ENCODE assay signal across 9 cellular contexts in genomic region chr4:184408021-184408710, GRCh38.
DNase-seq lines count a peak whose midpoint lies in the region; ATAC-seq and TF ChIP-seq lines count a peak whose summit lies in the region.
"Had no signal": no experiment of that assay in that cellular context is flagged by ENCODE, and none has a peak within 500 bp of the region (broad histone marks: within the 10 kb centered on the region; RNA-seq: fewer than 3 reads in every experiment).

No MANE protein-coding gene starts in this region.

- no peaks in the 10 kb centered on the region for H3K9me3 ChIP-seq in upper lobe of right lung

- no peak for DNase-seq in activated T-cell treated with anti-CD3 and anti-CD28 coated beads, Interleukin-2, amount 50 U/mL, for 24 hours
- DNase-seq in activated T-cell treated with anti-CD3 and anti-CD28 coated beads, Interleukin-2, amount 50 U/mL, for 1 hour, result no peak
- DNase-seq in fibroblast of villous mesenchyme (ENCODE audit: low read depth) (peak; percentile 62), upper lobe of right lung (no peak), NCI-H345 (lab: John Stamatoyannopoulos, UW) (no peak)
- no peak for DNase-seq in stimulated activated naive B cell treated with anti-CD40 and anti-IgM and Interleukin-4, amounts not matched to agents 10 μg/mL and 1 μg/mL and 100 μg/mL, for 72 hours
- DNase-seq in central memory CD4-positive, alpha-beta T cell, result no peak

- peaks cover 64% of the 10 kb centered on the region for H3K36me3 ChIP-seq in upper lobe of right lung

- H3K4me3 ChIP-seq in fibroblast of villous mesenchyme (ENCODE audit: low read depth, low read length) (no peak overlapping the region), upper lobe of right lung (no peak overlapping the region)

- intact Hi-C loops in upper lobe of right lung (cut with DNase I), result no loop called here

- no peak overlapping the region for H3K4me3 Mint-ChIP-seq in activated T-cell treated with anti-CD3 and anti-CD28 coated beads, Interleukin-2, amount 50 U/mL, for 24 hours
- H3K4me3 Mint-ChIP-seq in activated T-helper 17 cell treated with anti-CD3 and anti-CD28 coated beads, Interleukin-2, amount 50 U/mL, for 72 hours, result peak overlapping the region; percentile 49
- peak overlapping the region; percentile 46 to 52 for H3K4me3 Mint-ChIP-seq in stimulated activated naive B cell treated with anti-CD40 and anti-IgM and Interleukin-4, amounts not matched to agents 10 μg/mL and 1 μg/mL and 100 μg/mL, for 72 hours

- no peaks in the 10 kb centered on the region for H3K9me3 Mint-ChIP-seq in activated T-cell treated with anti-CD3 and anti-CD28 coated beads, Interleukin-2, amount 50 U/mL, for 24 hours
- H3K9me3 Mint-ChIP-seq in activated T-helper 17 cell treated with anti-CD3 and anti-CD28 coated beads, Interleukin-2, amount 50 U/mL, for 72 hours, result no peaks in the 10 kb centered on the region
- no peaks in the 10 kb centered on the region for H3K9me3 Mint-ChIP-seq in stimulated activated naive B cell treated with anti-CD40 and anti-IgM and Interleukin-4, amounts not matched to agents 10 μg/mL and 1 μg/mL and 100 μg/mL, for 72 hours

- peaks cover 59% of the 10 kb centered on the region for H3K4me1 Mint-ChIP-seq in activated T-cell treated with anti-CD3 and anti-CD28 coated beads, Interleukin-2, amount 50 U/mL, for 24 hours (ENCODE audit: low read depth)
- H3K4me1 Mint-ChIP-seq in activated T-helper 17 cell treated with anti-CD3 and anti-CD28 coated beads, Interleukin-2, amount 50 U/mL, for 72 hours, result peaks cover 45% of the 10 kb centered on the region
- peaks cover 53 to 85% of the 10 kb centered on the region in 2 donors for H3K4me1 Mint-ChIP-seq in stimulated activated naive B cell treated with anti-CD40 and anti-IgM and Interleukin-4, amounts not matched to agents 10 μg/mL and 1 μg/mL and 100 μg/mL, for 72 hours

- H3K27me3 Mint-ChIP-seq in activated T-cell treated with anti-CD3 and anti-CD28 coated beads, Interleukin-2, amount 50 U/mL, for 24 hours, result no peaks in the 10 kb centered on the region
- H3K27me3 Mint-ChIP-seq in activated T-helper 17 cell treated with anti-CD3 and anti-CD28 coated beads, Interleukin-2, amount 50 U/mL, for 72 hours, result no peaks in the 10 kb centered on the region
- H3K27me3 Mint-ChIP-seq in stimulated activated naive B cell treated with anti-CD40 and anti-IgM and Interleukin-4, amounts not matched to agents 10 μg/mL and 1 μg/mL and 100 μg/mL, for 72 hours, result no peaks in the 10 kb centered on the region

- ATAC-seq in activated T-helper 17 cell treated with anti-CD3 and anti-CD28 coated beads, Interleukin-2, amount 50 U/mL, for 72 hours (replicated peaks), result peak; percentile 84
- peak; percentile 56 to 58 for ATAC-seq in stimulated activated naive B cell treated with anti-CD40 and anti-IgM and Interleukin-4, amounts not matched to agents 10 μg/mL and 1 μg/mL and 100 μg/mL, for 72 hours (replicated peaks)
- ATAC-seq in upper lobe of right lung, result no peak

- peak overlapping the region; percentile 84 for H3K27ac Mint-ChIP-seq in activated T-cell treated with anti-CD3 and anti-CD28 coated beads, Interleukin-2, amount 50 U/mL, for 24 hours
- H3K27ac Mint-ChIP-seq in activated T-helper 17 cell treated with anti-CD3 and anti-CD28 coated beads, Interleukin-2, amount 50 U/mL, for 72 hours, result peak overlapping the region; percentile 86
- peak overlapping the region; percentile 43 for H3K27ac Mint-ChIP-seq in stimulated activated naive B cell treated with anti-CD40 and anti-IgM and Interleukin-4, amounts not matched to agents 10 μg/mL and 1 μg/mL and 100 μg/mL, for 72 hours

- H3K36me3 Mint-ChIP-seq in activated T-cell treated with anti-CD3 and anti-CD28 coated beads, Interleukin-2, amount 50 U/mL, for 24 hours (ENCODE audit: low read depth), result peaks cover 92% of the 10 kb centered on the region
- peaks cover 87% of the 10 kb centered on the region for H3K36me3 Mint-ChIP-seq in activated T-helper 17 cell treated with anti-CD3 and anti-CD28 coated beads, Interleukin-2, amount 50 U/mL, for 72 hours (ENCODE audit: low read depth)
- peaks cover 53 to 79% of the 10 kb centered on the region in 2 donors for H3K36me3 Mint-ChIP-seq in stimulated activated naive B cell treated with anti-CD40 and anti-IgM and Interleukin-4, amounts not matched to agents 10 μg/mL and 1 μg/mL and 100 μg/mL, for 72 hours

- no peak overlapping the region for H3K27ac ChIP-seq in upper lobe of right lung
- H3K27ac ChIP-seq: KMS-11 had no signal

- H3K4me1 ChIP-seq in upper lobe of right lung, result peaks cover 26% of the 10 kb centered on the region

- no peaks in the 10 kb centered on the region for H3K27me3 ChIP-seq in upper lobe of right lung

- no peak for TF ChIP-seq CTCF in fibroblast of villous mesenchyme (IDR thresholded peaks at IDR 0.05; ENCODE audit: insufficient read depth, low read depth, low read length)
- no peak for TF ChIP-seq CTCF in upper lobe of right lung (IDR thresholded peaks at IDR 0.05)
